Comparison of ENCODE assay signal across 18 cellular contexts in genomic region chr13:39760521-39760920, GRCh38.
DNase-seq lines count a peak whose midpoint lies in the region; ATAC-seq lines count a peak whose summit lies in the region.
"Had no signal": no experiment of that assay in that cellular context is flagged by ENCODE, and none has a peak within 500 bp of the region (broad histone marks: within the 10 kb centered on the region; RNA-seq: fewer than 3 reads in every experiment).

No MANE protein-coding gene starts in this region.

- DNase-seq in activated CD8-positive, alpha-beta memory T cell treated with anti-CD3 and anti-CD28 coated beads, Interleukin-2, amount 50 U/mL, for 48 hours: no peak
- DNase-seq in H7 (no peak), OCI-M1 (lab: John Stamatoyannopoulos, UW) (no peak)
- DNase-seq in activated CD8-positive, alpha-beta T cell treated with anti-CD3 and anti-CD28 coated beads, Interleukin-2, amount 10 ng/mL, durations not matched to agents 7 days and 5 days: no peak
- DNase-seq: activated CD4-positive, alpha-beta T cell treated with anti-CD3 and anti-CD28 coated beads for 36 hours; activated T-cell treated with anti-CD3 and anti-CD28 coated beads, Interleukin-2, amount 50 U/mL, for 72 hours; CD4-positive, alpha-beta T cell; mesenchymal stem cell; MG63; NCI-H2107; PC-3; T-helper 1 cell had no signal

- POLR2A ChIA-PET in activated CD8-positive, alpha-beta T cell treated with anti-CD3 and anti-CD28 coated beads, Interleukin-2, amount 10 ng/mL, durations not matched to agents 7 days and 5 days (lab: Charles Lee): no interaction called here

- CTCF ChIA-PET in activated CD8-positive, alpha-beta T cell treated with anti-CD3 and anti-CD28 coated beads, Interleukin-2, amount 10 ng/mL, durations not matched to agents 7 days and 5 days (lab: Charles Lee): no interaction called here

- no peaks in the 10 kb centered on the region for H3K4me1 Mint-ChIP-seq in stimulated activated memory B cell treated with anti-CD40 and anti-IgM and Interleukin-4, amounts not matched to agents 10 μg/mL and 1 μg/mL and 100 μg/mL, for 72 hours
- no peaks in the 10 kb centered on the region for H3K4me1 Mint-ChIP-seq in activated CD8-positive, alpha-beta T cell treated with anti-CD3 and anti-CD28 coated beads, Interleukin-2, amount 10 ng/mL, durations not matched to agents 7 days and 5 days (ENCODE audit: low read depth)
- H3K4me1 Mint-ChIP-seq: activated CD4-positive, alpha-beta T cell treated with anti-CD3 and anti-CD28 coated beads for 36 hours had no signal

- H3K4me3 Mint-ChIP-seq in stimulated activated memory B cell treated with anti-CD40 and anti-IgM and Interleukin-4, amounts not matched to agents 10 μg/mL and 1 μg/mL and 100 μg/mL, for 72 hours: no peak overlapping the region
- no peak overlapping the region for H3K4me3 Mint-ChIP-seq in activated CD8-positive, alpha-beta T cell treated with anti-CD3 and anti-CD28 coated beads, Interleukin-2, amount 10 ng/mL, durations not matched to agents 7 days and 5 days
- H3K4me3 Mint-ChIP-seq: activated CD4-positive, alpha-beta T cell treated with anti-CD3 and anti-CD28 coated beads for 36 hours; activated T-cell treated with anti-CD3 and anti-CD28 coated beads, Interleukin-2, amount 50 U/mL, for 72 hours; CD4-positive, alpha-beta T cell; dendritic cell treated with granulocyte-macrophage colony-stimulating factor and Interleukin-4, amounts not matched to agents 40 ng/mL and 50 ng/mL, for 4 days had no signal

- no peaks in the 10 kb centered on the region for H3K27me3 Mint-ChIP-seq in stimulated activated memory B cell treated with anti-CD40 and anti-IgM and Interleukin-4, amounts not matched to agents 10 μg/mL and 1 μg/mL and 100 μg/mL, for 72 hours
- H3K27me3 Mint-ChIP-seq in activated CD8-positive, alpha-beta T cell treated with anti-CD3 and anti-CD28 coated beads, Interleukin-2, amount 10 ng/mL, durations not matched to agents 7 days and 5 days (ENCODE audit: low read depth): no peaks in the 10 kb centered on the region
- H3K27me3 Mint-ChIP-seq: activated CD4-positive, alpha-beta T cell treated with anti-CD3 and anti-CD28 coated beads for 36 hours; CD4-positive, alpha-beta T cell; dendritic cell treated with granulocyte-macrophage colony-stimulating factor and Interleukin-4, amounts not matched to agents 40 ng/mL and 50 ng/mL, for 4 days had no signal

- no peak overlapping the region for H3K4me3 ChIP-seq in H7 (ENCODE audit: insufficient read depth, low read depth, low read length)
- H3K4me3 ChIP-seq: MG63, thoracic aorta had no signal

- no peaks in the 10 kb centered on the region for H3K27me3 ChIP-seq in H7 (ENCODE audit: control insufficient read depth, insufficient read depth, low read length)
- H3K27me3 ChIP-seq: MG63 had no signal

- H3K36me3 ChIP-seq in H7 (replicated peaks; ENCODE audit: control insufficient read depth, insufficient read depth, low read length): no peaks in the 10 kb centered on the region
- H3K36me3 ChIP-seq: MG63, thoracic aorta had no signal

- H3K9me3 Mint-ChIP-seq in stimulated activated memory B cell treated with anti-CD40 and anti-IgM and Interleukin-4, amounts not matched to agents 10 μg/mL and 1 μg/mL and 100 μg/mL, for 72 hours: peaks cover 11% of the 10 kb centered on the region
- H3K9me3 Mint-ChIP-seq in activated CD8-positive, alpha-beta T cell treated with anti-CD3 and anti-CD28 coated beads, Interleukin-2, amount 10 ng/mL, durations not matched to agents 7 days and 5 days (ENCODE audit: insufficient read depth): no peaks in the 10 kb centered on the region

- H3K27ac Mint-ChIP-seq in stimulated activated memory B cell treated with anti-CD40 and anti-IgM and Interleukin-4, amounts not matched to agents 10 μg/mL and 1 μg/mL and 100 μg/mL, for 72 hours: no peak overlapping the region
- H3K27ac Mint-ChIP-seq in activated CD8-positive, alpha-beta T cell treated with anti-CD3 and anti-CD28 coated beads, Interleukin-2, amount 10 ng/mL, durations not matched to agents 7 days and 5 days: no peak overlapping the region
- H3K27ac Mint-ChIP-seq: activated CD4-positive, alpha-beta T cell treated with anti-CD3 and anti-CD28 coated beads for 36 hours; activated T-cell treated with anti-CD3 and anti-CD28 coated beads, Interleukin-2, amount 50 U/mL, for 72 hours; CD4-positive, alpha-beta T cell; dendritic cell treated with granulocyte-macrophage colony-stimulating factor and Interleukin-4, amounts not matched to agents 40 ng/mL and 50 ng/mL, for 4 days had no signal

- ATAC-seq in GM19328 (IDR thresholded peaks at IDR 0.05; ENCODE audit: unreplicated experiment) (peak; percentile 73), HG02623 (IDR thresholded peaks at IDR 0.05; ENCODE audit: unreplicated experiment) (peak; percentile 92), HG03280 (IDR thresholded peaks at IDR 0.05; ENCODE audit: unreplicated experiment) (peak; percentile 59)
- peak; percentile 58 for ATAC-seq in stimulated activated memory B cell treated with anti-CD40 and anti-IgM and Interleukin-4, amounts not matched to agents 10 μg/mL and 1 μg/mL and 100 μg/mL, for 72 hours
- no peak for ATAC-seq in activated CD8-positive, alpha-beta T cell treated with anti-CD3 and anti-CD28 coated beads, Interleukin-2, amount 10 ng/mL, durations not matched to agents 7 days and 5 days
- ATAC-seq: activated CD4-positive, alpha-beta T cell treated with anti-CD3 and anti-CD28 coated beads for 36 hours; activated T-cell treated with anti-CD3 and anti-CD28 coated beads, Interleukin-2, amount 50 U/mL, for 72 hours; PC-3 had no signal

- peaks cover 22% of the 10 kb centered on the region for H3K36me3 Mint-ChIP-seq in stimulated activated memory B cell treated with anti-CD40 and anti-IgM and Interleukin-4, amounts not matched to agents 10 μg/mL and 1 μg/mL and 100 μg/mL, for 72 hours
- no peaks in the 10 kb centered on the region for H3K36me3 Mint-ChIP-seq in activated CD8-positive, alpha-beta T cell treated with anti-CD3 and anti-CD28 coated beads, Interleukin-2, amount 10 ng/mL, durations not matched to agents 7 days and 5 days (ENCODE audit: low read depth)
